Comparison of ENCODE assay signal across 8 cellular contexts in genomic region chr2:174750923-174751441, GRCh38. TPM values are rescaled to one million over a fixed set of nuclear protein-coding genes. Genes with fewer than 3 reads are reported as not detected.
A peak's percentile ranks its signal among the peaks of the same experiment; 100 is the strongest.
DNase-seq lines count a peak whose midpoint lies in the region; ATAC-seq lines count a peak whose summit lies in the region.

No MANE protein-coding gene starts in this region.

- H3K36me3 Mint-ChIP-seq in activated CD4-positive, alpha-beta memory T cell treated with anti-CD3 and anti-CD28 coated beads, Interleukin-2, amount 10 ng/mL, durations not matched to agents 7 days and 5 days (ENCODE audit: low read depth): no peaks in the 10 kb centered on the region

- no peaks in the 10 kb centered on the region for H3K9me3 Mint-ChIP-seq in activated CD4-positive, alpha-beta memory T cell treated with anti-CD3 and anti-CD28 coated beads, Interleukin-2, amount 10 ng/mL, durations not matched to agents 7 days and 5 days

- peaks cover 47% of the 10 kb centered on the region for H3K4me1 Mint-ChIP-seq in activated CD4-positive, alpha-beta memory T cell treated with anti-CD3 and anti-CD28 coated beads, Interleukin-2, amount 10 ng/mL, durations not matched to agents 7 days and 5 days

- POLR2A ChIA-PET in activated CD4-positive, alpha-beta memory T cell treated with anti-CD3 and anti-CD28 coated beads, Interleukin-2, amount 10 ng/mL, durations not matched to agents 7 days and 5 days (lab: Charles Lee): interaction anchor here (0.7 to 0.9 kb wide), 2 partner anchors 33 to 73 kb away, joined by 3 to 4 read pairs; no protein-coding TSS in a partner anchor

- CTCF ChIA-PET in activated CD4-positive, alpha-beta memory T cell treated with anti-CD3 and anti-CD28 coated beads, Interleukin-2, amount 10 ng/mL, durations not matched to agents 7 days and 5 days (lab: Charles Lee): interaction anchor here (0.7 to 3.6 kb wide), 6 partner anchors 26 to 234 kb away, joined by 3 to 37 read pairs (median 4); no protein-coding TSS in a partner anchor

- H3K27me3 Mint-ChIP-seq in activated CD4-positive, alpha-beta memory T cell treated with anti-CD3 and anti-CD28 coated beads, Interleukin-2, amount 10 ng/mL, durations not matched to agents 7 days and 5 days: peaks cover 20% of the 10 kb centered on the region

- DNase-seq in activated gamma-delta T cell treated with Interleukin-2 at 50 U/mL for 16 hours: peak; percentile 31
- DNase-seq in activated gamma-delta T cell (lab: John Stamatoyannopoulos, UW): no peak
- peak; percentile 39 for DNase-seq in activated CD4-positive, alpha-beta memory T cell treated with anti-CD3 and anti-CD28 coated beads, Interleukin-2, amount 10 ng/mL, durations not matched to agents 7 days and 5 days
- peak; percentile 55 for DNase-seq in stimulated activated naive CD8-positive, alpha-beta T cell treated with anti-CD3 and anti-CD28 coated beads, Interleukin-15, Interleukin-2, amounts not matched to agents 100 U/mL and 50 U/mL, for 24 hours
- no peak for DNase-seq in COR-L47 (lab: John Stamatoyannopoulos, UW)
- no peak for DNase-seq in anterior cingulate cortex (lab: John Stamatoyannopoulos, UW)
- DNase-seq in inferior parietal cortex (ENCODE audit: extremely low spot score): no peak

- H3K4me3 Mint-ChIP-seq in activated CD4-positive, alpha-beta memory T cell treated with anti-CD3 and anti-CD28 coated beads, Interleukin-2, amount 10 ng/mL, durations not matched to agents 7 days and 5 days: peak overlapping the region; percentile 21

- peak overlapping the region; percentile 64 for H3K27ac Mint-ChIP-seq in activated CD4-positive, alpha-beta memory T cell treated with anti-CD3 and anti-CD28 coated beads, Interleukin-2, amount 10 ng/mL, durations not matched to agents 7 days and 5 days

- peak; percentile 43 for ATAC-seq in HG03066 (IDR thresholded peaks at IDR 0.05; ENCODE audit: low read depth, unreplicated experiment)
- ATAC-seq in stimulated activated naive CD8-positive, alpha-beta T cell treated with anti-CD3 and anti-CD28 coated beads, Interleukin-15, Interleukin-2, amounts not matched to agents 100 U/mL and 50 U/mL, for 24 hours: peak; percentile 37

RNA-seq across cellular contexts. Expression of gene CHRNA1, which starts 13.3 kb away (rescaled TPM):
- not detected for total RNA-seq in activated CD4-positive, alpha-beta memory T cell treated with anti-CD3 and anti-CD28 coated beads, Interleukin-2, amount 10 ng/mL, durations not matched to agents 7 days and 5 days

Comparison
In these comparisons a context has a peak if more than half of its experiments do, and no peak if none do; other contexts are left out.
1. DNase-seq: peak in activated gamma-delta T cell treated with Interleukin-2 at 50 U/mL for 16 hours (single experiment), activated CD4-positive, alpha-beta memory T cell treated with anti-CD3 and anti-CD28 coated beads, Interleukin-2, amount 10 ng/mL, durations not matched to agents 7 days and 5 days (single experiment) and stimulated activated naive CD8-positive, alpha-beta T cell treated with anti-CD3 and anti-CD28 coated beads, Interleukin-15, Interleukin-2, amounts not matched to agents 100 U/mL and 50 U/mL, for 24 hours (single experiment); none in activated gamma-delta T cell (single experiment), COR-L47 (single experiment), anterior cingulate cortex (0 of 58) and inferior parietal cortex (single experiment).